In the genomic region with DNA sequence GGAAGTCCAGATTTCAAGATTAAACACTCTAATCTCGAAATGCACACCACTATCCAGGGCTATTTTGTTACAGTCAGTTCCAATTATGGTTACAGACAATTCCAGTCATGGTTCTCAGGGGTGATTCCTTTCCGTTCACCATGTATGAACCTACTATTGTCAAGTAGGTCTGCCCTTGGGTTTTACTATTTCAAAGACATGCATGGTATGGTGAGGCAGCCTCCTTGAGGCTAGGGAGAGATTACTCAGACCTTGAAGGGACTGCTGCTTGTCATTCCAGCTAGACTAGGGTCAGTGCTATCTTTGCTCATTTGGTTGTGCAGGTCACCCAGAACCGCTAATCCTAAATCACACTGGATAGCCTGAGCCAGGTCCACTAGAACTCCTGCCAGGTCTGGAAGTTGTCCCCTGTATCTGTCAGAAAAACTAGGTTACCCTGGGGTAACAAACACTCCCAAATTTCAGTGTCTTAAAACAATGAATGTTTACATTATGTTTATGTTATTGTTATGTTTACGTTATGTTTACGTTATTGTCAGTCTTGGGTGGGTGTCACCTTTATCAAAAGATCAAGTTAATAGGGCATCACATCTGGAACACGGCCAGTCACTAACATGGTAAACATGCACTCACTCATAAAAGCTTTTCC, we compare ENCODE assay signal across 22 cellular contexts.
"Had no signal": no experiment of that assay in that cellular context is flagged by ENCODE, and none has a peak within 500 bp of the region (broad histone marks: within the 10 kb centered on the region; RNA-seq: fewer than 3 reads in every experiment).

No MANE protein-coding gene starts in this region.

- H3K9me3 ChIP-seq: esophagus squamous epithelium, gastrocnemius medialis, left lung, lower lobe of right lung had no signal

- H3K36me3 ChIP-seq: esophagus squamous epithelium, gastrocnemius medialis, heart right ventricle, left lung, lower lobe of right lung had no signal

- DNase-seq: dermis blood vessel endothelial cell; dorsolateral prefrontal cortex; effector CD4-positive, alpha-beta T cell; effector memory CD4-positive, alpha-beta T cell; erythroblast; esophagus squamous epithelium; foreskin fibroblast; foreskin melanocyte; gastrocnemius medialis; glutamatergic neuron; head of caudate nucleus; heart right ventricle; hippocampal formation; left cardiac atrium; left lung; left ventricle myocardium superior; lower lobe of right lung; mesenchymal stem cell; midbrain had no signal

- H3K4me3 ChIP-seq: coronary artery, dorsolateral prefrontal cortex, esophagus squamous epithelium, gastrocnemius medialis, heart right ventricle, left lung, lower lobe of right lung had no signal

- H3K27ac ChIP-seq: coronary artery, dorsolateral prefrontal cortex, epithelial cell of prostate, esophagus squamous epithelium, gastrocnemius medialis, heart right ventricle, left lung, lower lobe of right lung had no signal

- H3K27me3 ChIP-seq: esophagus squamous epithelium, gastrocnemius medialis, left lung had no signal

- ATAC-seq: esophagus mucosa, gastrocnemius medialis, heart right ventricle, left cardiac atrium, left lung, left ventricle myocardium superior, lower lobe of right lung had no signal

- H3K4me1 ChIP-seq: gastrocnemius medialis, heart right ventricle, left lung, lower lobe of right lung had no signal
